8 cellular contexts compared by ENCODE assay signal in genomic region chr2:151771599-151772358, GRCh38. TPM values are rescaled to one million over a fixed set of nuclear protein-coding genes. Genes with fewer than 3 reads are reported as not detected.
DNase-seq lines count a peak whose midpoint lies in the region; ATAC-seq and TF ChIP-seq lines count a peak whose summit lies in the region.

No MANE protein-coding gene starts in this region.

- H4K12ac ChIP-seq in trophoblast cell (ENCODE audit: low read depth, low read length), result no peak overlapping the region

- H3K27me3 ChIP-seq in SU-DHL-6 (ENCODE audit: low read length), result no peaks in the 10 kb centered on the region
- H3K27me3 ChIP-seq in trophoblast cell (ENCODE audit: insufficient read depth, low read length), result no peaks in the 10 kb centered on the region
- H3K27me3 ChIP-seq in H9 (ENCODE audit: insufficient read depth, low read length), result no peaks in the 10 kb centered on the region

- H3K9me2 ChIP-seq in SU-DHL-6 (replicated peaks; ENCODE audit: insufficient read depth, low read length), result no peaks in the 10 kb centered on the region

- H3K79me1 ChIP-seq in trophoblast cell (ENCODE audit: low read length) (no peaks in the 10 kb centered on the region), H9 (ENCODE audit: insufficient read depth, low read depth, low read length, poor library complexity, severe bottlenecking) (no peaks in the 10 kb centered on the region)

- H3K27ac Mint-ChIP-seq in H9 (no peak overlapping the region), MCF 10A (ENCODE audit: low read depth, unreplicated experiment) (no peak overlapping the region)

- ATAC-seq in GM18858 (IDR thresholded peaks at IDR 0.05; ENCODE audit: unreplicated experiment) (peak; percentile 96), HG02678 (IDR thresholded peaks at IDR 0.05; ENCODE audit: unreplicated experiment) (peak; percentile 94)

- H3K9ac ChIP-seq in SU-DHL-6 (ENCODE audit: low read length) (no peak overlapping the region), trophoblast cell (ENCODE audit: low read length) (no peak overlapping the region), H9 (ENCODE audit: extremely low read depth, insufficient read length, low read length) (no peak overlapping the region)

- H4K91ac ChIP-seq in trophoblast cell (ENCODE audit: low read depth, low read length) (no peak overlapping the region), H9 (ENCODE audit: insufficient read length, low read depth, low read length) (no peak overlapping the region)

- peak overlapping the region; percentile 32 for H3K4me2 ChIP-seq in SU-DHL-6 (ENCODE audit: low read depth, low read length, poor library complexity, severe bottlenecking)
- H3K4me2 ChIP-seq in trophoblast cell (ENCODE audit: low read length), result no peak overlapping the region
- no peak overlapping the region for H3K4me2 ChIP-seq in H9 (ENCODE audit: insufficient read depth, insufficient read length, low read length)

- intact Hi-C loops in MCF 10A (cut with micrococcal nuclease), result no loop called here

- no peak overlapping the region for H2BK15ac ChIP-seq in H9 (ENCODE audit: low read depth, low read length)

- BruUV-seq in MCF 10A (replicated peaks; lab: Mats Ljungman, UMichigan), result no TSS peak

- H3K9me3 Mint-ChIP-seq in H9 (no peaks in the 10 kb centered on the region; a peak in 1 of 5 replicates), MCF 10A (ENCODE audit: unreplicated experiment) (no peaks in the 10 kb centered on the region)

- no peaks in the 10 kb centered on the region for H3K27me3 Mint-ChIP-seq in H9 (ENCODE audit: low read depth)
- no peaks in the 10 kb centered on the region for H3K27me3 Mint-ChIP-seq in MCF 10A (ENCODE audit: insufficient read depth, unreplicated experiment)

- H4K8ac ChIP-seq in trophoblast cell (ENCODE audit: low read depth, low read length) (no peak overlapping the region), H9 (replicated peaks; ENCODE audit: insufficient read length, low read depth, low read length) (no peak overlapping the region)

- H3K4me3 Mint-ChIP-seq in H9 (no peak overlapping the region), MCF 10A (ENCODE audit: unreplicated experiment) (no peak overlapping the region)

- H4K20me1 ChIP-seq in SU-DHL-6 (ENCODE audit: low read depth, low read length) (no peaks in the 10 kb centered on the region), H9 (ENCODE audit: control insufficient read depth, insufficient read depth, insufficient read length) (no peaks in the 10 kb centered on the region)

- H2AFZ ChIP-seq in SU-DHL-6 (ENCODE audit: low read depth, low read length, severe bottlenecking) (no peak overlapping the region), trophoblast cell (ENCODE audit: insufficient read depth, low read length, poor library complexity) (no peak overlapping the region), H9 (ENCODE audit: low read length) (no peak overlapping the region)

- no peak overlapping the region for H3K56ac ChIP-seq in H9 (ENCODE audit: insufficient read length, low read depth, low read length)

- H3K4me1 Mint-ChIP-seq in H9 (peaks cover 2 to 7% of the 10 kb centered on the region in 2 experiments; a peak in 2 of 4 replicates), MCF 10A (ENCODE audit: insufficient read depth, unreplicated experiment) (peaks cover 13% of the 10 kb centered on the region)

- H3K4me1 ChIP-seq in trophoblast cell (ENCODE audit: control insufficient read depth in 1 of 2, insufficient read depth in 2 of 2, low read length in 2 of 2), result peaks cover 0 to 2% of the 10 kb centered on the region in 2 experiments
- H3K4me1 ChIP-seq in H9 (ENCODE audit: insufficient read depth, low read length), result no peaks in the 10 kb centered on the region

- 0 out of 2 replicates have a peak, but pooled peaks cover 4% of the 10 kb centered on the region for H3K36me3 ChIP-seq in SU-DHL-6 (ENCODE audit: low read length)
- H3K36me3 ChIP-seq in trophoblast cell (ENCODE audit: control insufficient read depth in 1 of 2, insufficient read depth in 2 of 2, low read length in 2 of 2), result peaks cover 2 to 14% of the 10 kb centered on the region in 2 experiments

- peaks cover 7% of the 10 kb centered on the region; the same call in 1 of the 2 replicates for H3F3A ChIP-seq in SU-DHL-6 (ENCODE audit: insufficient read depth)

- WGBS in trophoblast cell (ENCODE audit: extremely low coverage, insufficient coverage, insufficient read length), result no CpG with 5 or more reads among the region's 10 CpGs
- WGBS in H9 (ENCODE audit: extremely low coverage, insufficient read length, low lambda C conversion rate), result no CpG with 5 or more reads among the region's 10 CpGs

- H3K23me2 ChIP-seq in H9 (ENCODE audit: insufficient read length, low read depth, low read length, poor library complexity, severe bottlenecking), result no peaks in the 10 kb centered on the region

- H3K18ac ChIP-seq in trophoblast cell (ENCODE audit: low read length), result no peak overlapping the region
- H3K18ac ChIP-seq in H9 (ENCODE audit: insufficient read length, low read depth, low read length), result no peak overlapping the region

- no peak overlapping the region for H3T11ph ChIP-seq in H9 (ENCODE audit: low read length)

- CTCF ChIA-PET in MCF 10A (lab: Yijun Ruan, JAX), result interaction anchor here (0.6 to 0.9 kb wide), 3 partner anchors 54 to 395 kb away, joined by 3 read pairs; no protein-coding TSS in a partner anchor

- no peaks in the 10 kb centered on the region for H3K9me3 ChIP-seq in SU-DHL-6 (ENCODE audit: insufficient read depth, low read length)
- no peaks in the 10 kb centered on the region for H3K9me3 ChIP-seq in trophoblast cell (ENCODE audit: insufficient read depth, low read depth, low read length)
- no peaks in the 10 kb centered on the region for H3K9me3 ChIP-seq in H9 (ENCODE audit: control insufficient read depth, low read depth, low read length)

- H3K36me3 Mint-ChIP-seq in H9 (ENCODE audit: insufficient read depth in 1 of 3, low read depth in 3 of 3) (peaks cover 1 to 12% (median 12%) of the 10 kb centered on the region in 3 experiments; a peak in 5 of 7 replicates), MCF 10A (ENCODE audit: insufficient read depth, unreplicated experiment) (peaks cover 6% of the 10 kb centered on the region)

- POLR2A ChIA-PET in MCF 10A (lab: Yijun Ruan, JAX), result no interaction called here

- no peak overlapping the region for H2BK20ac ChIP-seq in H9 (ENCODE audit: low read depth, low read length, poor library complexity, severe bottlenecking)

- H2AK5ac ChIP-seq in trophoblast cell (ENCODE audit: low read length) (no peak overlapping the region), H9 (ENCODE audit: insufficient read length, low read length) (no peak overlapping the region)

- H3K4ac ChIP-seq in trophoblast cell (ENCODE audit: low read depth, low read length) (no peak overlapping the region), H9 (ENCODE audit: low read depth, low read length) (no peak overlapping the region)

- H3K4me3 ChIP-seq in SU-DHL-6 (ENCODE audit: insufficient read depth, low read length, poor library complexity, severe bottlenecking), result no peak overlapping the region
- no peak overlapping the region for H3K4me3 ChIP-seq in trophoblast cell (ENCODE audit: low read depth, low read length)

- no peak overlapping the region for H4K5ac ChIP-seq in H9 (ENCODE audit: insufficient read length, low read depth, low read length)

- H2BK5ac ChIP-seq in trophoblast cell (ENCODE audit: low read depth, low read length, poor library complexity) (no peak overlapping the region), H9 (ENCODE audit: insufficient read length, low read length) (no peak overlapping the region)

- H2BK12ac ChIP-seq in trophoblast cell (ENCODE audit: low read length), result no peak overlapping the region
- no peak overlapping the region for H2BK12ac ChIP-seq in H9 (ENCODE audit: insufficient read length, low read depth, low read length)

- DNase-seq in trophoblast cell (peak; percentile 86 to 90), activated gamma-delta T cell (lab: John Stamatoyannopoulos, UW) (no peak), H9 (no peak), NOMO-1 (lab: John Stamatoyannopoulos, UW; ENCODE audit: unreplicated experiment in 2 of 2) (no peak), MCF 10A (ENCODE audit: unreplicated experiment) (no peak)

- H3K27ac ChIP-seq in SU-DHL-6 (ENCODE audit: low read depth, low read length) (no peak overlapping the region; the same call in 1 of the 2 replicates), trophoblast cell (ENCODE audit: low read depth, low read length) (no peak overlapping the region), H9 (ENCODE audit: insufficient read length, low read depth, low read length) (no peak overlapping the region)

- H2BK120ac ChIP-seq in trophoblast cell (ENCODE audit: insufficient read depth, low read length, poor library complexity) (no peak overlapping the region), H9 (ENCODE audit: low read depth, low read length, poor library complexity, severe bottlenecking) (no peak overlapping the region)

- no peaks in the 10 kb centered on the region for H3K79me2 ChIP-seq in SU-DHL-6 (ENCODE audit: insufficient read depth, low read length)
- H3K79me2 ChIP-seq in trophoblast cell (ENCODE audit: control insufficient read depth, insufficient read depth, low read length, poor library complexity), result no peaks in the 10 kb centered on the region
- H3K79me2 ChIP-seq in H9 (ENCODE audit: insufficient read depth, low read length), result no peaks in the 10 kb centered on the region

- H3K14ac ChIP-seq in trophoblast cell (ENCODE audit: low read length) (no peak overlapping the region), H9 (ENCODE audit: insufficient read depth, low read length) (no peak overlapping the region)

- no peak overlapping the region for H3K23ac ChIP-seq in trophoblast cell (ENCODE audit: low read length)
- H3K23ac ChIP-seq in H9 (ENCODE audit: insufficient read length, low read depth, low read length), result no peak overlapping the region

- no peak for TF ChIP-seq CTCF in SU-DHL-6 (IDR thresholded peaks at IDR 0.05; ENCODE audit: insufficient read depth, low read length, poor library complexity, severe bottlenecking)
- TF ChIP-seq CTCF in H9 (conservative IDR thresholded peaks at IDR 0.05), result no peak
- no peak for TF ChIP-seq CTCF in MCF 10A (IDR thresholded peaks at IDR 0.05; ENCODE audit: unreplicated experiment)

RNA-seq across cellular contexts. Expression of gene NEB, which starts 37.5 kb away (rescaled TPM):
- 2.1 and 2.2 TPM in 2 replicates for polyA plus RNA-seq in trophoblast cell (2013)
- total RNA-seq in H9 (2021) (0.75 and 0.98 TPM in 2 replicates), MCF 10A (2022) (0.33 and 1.2 TPM in 2 replicates)

RNA-seq across cellular contexts. Expression of gene ARL5A, which starts 56.4 kb away (rescaled TPM):
- polyA plus RNA-seq in trophoblast cell (2013), result 101 and 104 TPM in 2 replicates
- total RNA-seq in H9 (2021) (63.2 and 66.7 TPM in 2 replicates), MCF 10A (2022) (34.8 and 40.9 TPM in 2 replicates)

Comparison
In these comparisons a context has a peak if more than half of its experiments do, and no peak if none do; other contexts are left out.
1. DNase-seq: peak in trophoblast cell (2 of 2); none in activated gamma-delta T cell (single experiment), H9 (single experiment), NOMO-1 (0 of 2) and MCF 10A (single experiment).